In genomic region chr6:143806282-143807102, GRCh38 we compare ENCODE assay signal across 9 cellular contexts. TPM values are rescaled to one million over a fixed set of nuclear protein-coding genes. Genes with fewer than 3 reads are reported as not detected.
DNase-seq lines count a peak whose midpoint lies in the region; ATAC-seq and TF ChIP-seq lines count a peak whose summit lies in the region.
"Had no signal": no experiment of that assay in that cellular context is flagged by ENCODE, and none has a peak within 500 bp of the region (broad histone marks: within the 10 kb centered on the region; RNA-seq: fewer than 3 reads in every experiment).

No MANE protein-coding gene starts in this region.

- POLR2A ChIA-PET in WTC11 (lab: Charles Lee) = no interaction called here

- peaks cover 35% of the 10 kb centered on the region for H3K4me1 Mint-ChIP-seq in T-helper 1 cell treated with Interleukin-12 subunit alpha and Interleukin-12 subunit beta and Interleukin-4 antibody, amounts not matched to agents 30 μg/mL and 1 μg/mL, for 36 hours (ENCODE audit: low read depth)
- H3K4me1 Mint-ChIP-seq in WTC11 = peaks cover 22% of the 10 kb centered on the region

- H3K27me3 ChIP-seq in ascending aorta = no peaks in the 10 kb centered on the region

- DNase-seq in EH (ENCODE audit: low read depth) = peak; percentile 81
- DNase-seq in ascending aorta (ENCODE audit: low spot score in 2 of 2) = peak in 1 of 2 donors; percentile 69
- peak; percentile 64 to 87 for DNase-seq in stimulated activated CD4-positive, alpha-beta T cell treated with anti-CD3 and anti-CD28 coated beads, Interleukin-12 subunit alpha, Interleukin-12 subunit beta, amount 100 ng/mL, for 24 hours (ENCODE audit: low read depth in 2 of 2)
- no peak for DNase-seq in WTC11 (ENCODE audit: low spot score)
- DNase-seq in Ammon's horn (ENCODE audit: low spot score) = no peak

- H3K4me3 Mint-ChIP-seq in T-helper 1 cell treated with Interleukin-12 subunit alpha and Interleukin-12 subunit beta and Interleukin-4 antibody, amounts not matched to agents 30 μg/mL and 1 μg/mL, for 36 hours = no peak overlapping the region
- no peak overlapping the region for H3K4me3 Mint-ChIP-seq in WTC11

- H3K27me3 Mint-ChIP-seq in T-helper 1 cell treated with Interleukin-12 subunit alpha and Interleukin-12 subunit beta and Interleukin-4 antibody, amounts not matched to agents 30 μg/mL and 1 μg/mL, for 36 hours (ENCODE audit: low read depth) = no peaks in the 10 kb centered on the region
- no peaks in the 10 kb centered on the region for H3K27me3 Mint-ChIP-seq in WTC11 (ENCODE audit: low read depth)

- no peaks in the 10 kb centered on the region for H3K36me3 ChIP-seq in ascending aorta

- ATAC-seq in HG03520 (IDR thresholded peaks at IDR 0.05; ENCODE audit: unreplicated experiment) (no peak), WTC11 (no peak), GM19324 (IDR thresholded peaks at IDR 0.05; ENCODE audit: low FRiP score, unreplicated experiment) (no peak)

- no peaks in the 10 kb centered on the region for H3K9me3 Mint-ChIP-seq in T-helper 1 cell treated with Interleukin-12 subunit alpha and Interleukin-12 subunit beta and Interleukin-4 antibody, amounts not matched to agents 30 μg/mL and 1 μg/mL, for 36 hours
- no peaks in the 10 kb centered on the region for H3K9me3 Mint-ChIP-seq in WTC11

- H3K9me3 ChIP-seq in ascending aorta = no peaks in the 10 kb centered on the region

- peak overlapping the region; percentile 62 to 73 for H3K27ac ChIP-seq in ascending aorta

- H3K4me3 ChIP-seq in ascending aorta = no peak overlapping the region

- TF ChIP-seq CTCF in ascending aorta (IDR thresholded peaks at IDR 0.05) (no peak), WTC11 (IDR thresholded peaks at IDR 0.05) (no peak)

- peaks cover 28% of the 10 kb centered on the region for H3K36me3 Mint-ChIP-seq in T-helper 1 cell treated with Interleukin-12 subunit alpha and Interleukin-12 subunit beta and Interleukin-4 antibody, amounts not matched to agents 30 μg/mL and 1 μg/mL, for 36 hours (ENCODE audit: low read depth)
- H3K36me3 Mint-ChIP-seq in WTC11 = peaks cover 38% of the 10 kb centered on the region

- H3K4me1 ChIP-seq in ascending aorta = peaks cover 0 to 17% of the 10 kb centered on the region in 2 donors

- CTCF ChIA-PET in WTC11 (lab: Charles Lee) = interaction anchor here (0.7 kb wide), 1 partner anchor 11 kb away, joined by 3 read pairs; no protein-coding TSS in a partner anchor

- H3K27ac Mint-ChIP-seq in T-helper 1 cell treated with Interleukin-12 subunit alpha and Interleukin-12 subunit beta and Interleukin-4 antibody, amounts not matched to agents 30 μg/mL and 1 μg/mL, for 36 hours = peak overlapping the region; percentile 31
- no peak overlapping the region; the same call in 1 of the 2 replicates for H3K27ac Mint-ChIP-seq in WTC11

- intact Hi-C loops in ascending aorta (cut with DNase I) = no loop called here

TF ChIP-seq in WTC11, 78 proteins besides CTCF, POLR2A, EP300 and RAD21:
- TF ChIP-seq, protein P1, sequence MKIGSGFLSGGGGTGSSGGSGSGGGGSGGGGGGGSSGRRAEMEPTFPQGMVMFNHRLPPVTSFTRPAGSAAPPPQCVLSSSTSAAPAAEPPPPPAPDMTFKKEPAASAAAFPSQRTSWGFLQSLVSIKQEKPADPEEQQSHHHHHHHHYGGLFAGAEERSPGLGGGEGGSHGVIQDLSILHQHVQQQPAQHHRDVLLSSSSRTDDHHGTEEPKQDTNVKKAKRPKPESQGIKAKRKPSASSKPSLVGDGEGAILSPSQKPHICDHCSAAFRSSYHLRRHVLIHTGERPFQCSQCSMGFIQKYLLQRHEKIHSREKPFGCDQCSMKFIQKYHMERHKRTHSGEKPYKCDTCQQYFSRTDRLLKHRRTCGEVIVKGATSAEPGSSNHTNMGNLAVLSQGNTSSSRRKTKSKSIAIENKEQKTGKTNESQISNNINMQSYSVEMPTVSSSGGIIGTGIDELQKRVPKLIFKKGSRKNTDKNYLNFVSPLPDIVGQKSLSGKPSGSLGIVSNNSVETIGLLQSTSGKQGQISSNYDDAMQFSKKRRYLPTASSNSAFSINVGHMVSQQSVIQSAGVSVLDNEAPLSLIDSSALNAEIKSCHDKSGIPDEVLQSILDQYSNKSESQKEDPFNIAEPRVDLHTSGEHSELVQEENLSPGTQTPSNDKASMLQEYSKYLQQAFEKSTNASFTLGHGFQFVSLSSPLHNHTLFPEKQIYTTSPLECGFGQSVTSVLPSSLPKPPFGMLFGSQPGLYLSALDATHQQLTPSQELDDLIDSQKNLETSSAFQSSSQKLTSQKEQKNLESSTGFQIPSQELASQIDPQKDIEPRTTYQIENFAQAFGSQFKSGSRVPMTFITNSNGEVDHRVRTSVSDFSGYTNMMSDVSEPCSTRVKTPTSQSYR (CRISPR knock-in tag; IDR thresholded peaks at IDR 0.05) = no peak
- TF ChIP-seq JAZF1 (CRISPR knock-in tag; IDR thresholded peaks at IDR 0.05) (no peak), GABPB1 (CRISPR knock-in tag; IDR thresholded peaks at IDR 0.05) (no peak), RORB (CRISPR knock-in tag; IDR thresholded peaks at IDR 0.05) (no peak), ATF3 (CRISPR knock-in tag; conservative IDR thresholded peaks at IDR 0.05) (no peak), MAX (CRISPR knock-in tag; IDR thresholded peaks at IDR 0.05) (no peak), SMAD4 (CRISPR knock-in tag; IDR thresholded peaks at IDR 0.05) (no peak), SMAD3 (CRISPR knock-in tag; IDR thresholded peaks at IDR 0.05; ENCODE audit: borderline replicate concordance) (no peak)
- TF ChIP-seq, protein P2, sequence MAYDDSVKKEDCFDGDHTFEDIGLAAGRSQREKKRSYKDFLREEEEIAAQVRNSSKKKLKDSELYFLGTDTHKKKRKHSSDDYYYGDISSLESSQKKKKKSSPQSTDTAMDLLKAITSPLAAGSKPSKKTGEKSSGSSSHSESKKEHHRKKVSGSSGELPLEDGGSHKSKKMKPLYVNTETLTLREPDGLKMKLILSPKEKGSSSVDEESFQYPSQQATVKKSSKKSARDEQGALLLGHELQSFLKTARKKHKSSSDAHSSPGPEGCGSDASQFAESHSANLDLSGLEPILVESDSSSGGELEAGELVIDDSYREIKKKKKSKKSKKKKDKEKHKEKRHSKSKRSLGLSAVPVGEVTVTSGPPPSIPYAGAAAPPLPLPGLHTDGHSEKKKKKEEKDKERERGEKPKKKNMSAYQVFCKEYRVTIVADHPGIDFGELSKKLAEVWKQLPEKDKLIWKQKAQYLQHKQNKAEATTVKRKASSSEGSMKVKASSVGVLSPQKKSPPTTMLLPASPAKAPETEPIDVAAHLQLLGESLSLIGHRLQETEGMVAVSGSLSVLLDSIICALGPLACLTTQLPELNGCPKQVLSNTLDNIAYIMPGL (CRISPR knock-in tag; IDR thresholded peaks at IDR 0.05) = no peak
- TF ChIP-seq, protein P3, sequence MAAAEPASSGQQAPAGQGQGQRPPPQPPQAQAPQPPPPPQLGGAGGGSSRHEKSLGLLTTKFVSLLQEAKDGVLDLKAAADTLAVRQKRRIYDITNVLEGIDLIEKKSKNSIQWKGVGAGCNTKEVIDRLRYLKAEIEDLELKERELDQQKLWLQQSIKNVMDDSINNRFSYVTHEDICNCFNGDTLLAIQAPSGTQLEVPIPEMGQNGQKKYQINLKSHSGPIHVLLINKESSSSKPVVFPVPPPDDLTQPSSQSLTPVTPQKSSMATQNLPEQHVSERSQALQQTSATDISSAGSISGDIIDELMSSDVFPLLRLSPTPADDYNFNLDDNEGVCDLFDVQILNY (CRISPR knock-in tag; IDR thresholded peaks at IDR 0.05) = no peak

RNA-seq across cellular contexts. Expression of gene LTV1, which starts 36.6 kb away (rescaled TPM):
- total RNA-seq in ascending aorta (4.6 TPM), WTC11 (2021) (29.1 to 37.7 TPM (median 30.2 TPM) in 3 replicates)

RNA-seq across cellular contexts. Expression of gene ZC2HC1B, which starts 57.8 kb away (rescaled TPM):
- total RNA-seq in ascending aorta = not detected
- total RNA-seq in WTC11 (2021) = not detected in 3 replicates
- total RNA-seq: urinary bladder had no signal

Comparison
In these comparisons a context has a peak if more than half of its experiments do, and no peak if none do; other contexts are left out.
1. DNase-seq: peak in EH (single experiment) and stimulated activated CD4-positive, alpha-beta T cell treated with anti-CD3 and anti-CD28 coated beads, Interleukin-12 subunit alpha, Interleukin-12 subunit beta, amount 100 ng/mL, for 24 hours (2 of 2); none in WTC11 (single experiment) and Ammon's horn (single experiment).